In genomic region chr1:1059494-1060280, GRCh38 we compare ENCODE assay signal across 8 cellular contexts. TPM values are rescaled to one million over a fixed set of nuclear protein-coding genes. Genes with fewer than 3 reads are reported as not detected.
DNase-seq lines count a peak whose midpoint lies in the region; ATAC-seq lines count a peak whose summit lies in the region.

No MANE protein-coding gene starts in this region.

- peaks cover 12 to 13% of the 10 kb centered on the region in 2 donors for H3K4me1 Mint-ChIP-seq in effector memory CD8-positive, alpha-beta T cell (ENCODE audit: low read depth in 2 of 2)

- peaks cover 8% of the 10 kb centered on the region for H3K36me3 Mint-ChIP-seq in effector memory CD8-positive, alpha-beta T cell (ENCODE audit: insufficient read depth)

- H3K27ac Mint-ChIP-seq in effector memory CD8-positive, alpha-beta T cell: no peak overlapping the region

- DNase-seq in AG08396 (ENCODE audit: low spot score) (peak; percentile 98), NCI-H526 (lab: John Stamatoyannopoulos, UW) (peak; percentile 39 to 94), mesenteric fat pad (ENCODE audit: low spot score) (peak; percentile 94)
- peak; percentile 63 to 89 for DNase-seq in activated CD8-positive, alpha-beta memory T cell treated with anti-CD3 and anti-CD28 coated beads for 1 hour (ENCODE audit: extremely low read depth in 1 of 2, low read depth in 1 of 2)
- peak; percentile 85 to 93 (median 87) for DNase-seq in effector memory CD8-positive, alpha-beta T cell
- DNase-seq in stimulated activated CD8-positive, alpha-beta memory T cell treated with anti-CD3 and anti-CD28 coated beads, Interleukin-15, amount 100 ng/mL, for 24 hours (ENCODE audit: low read depth): peak; percentile 97

- H3K27me3 Mint-ChIP-seq in effector memory CD8-positive, alpha-beta T cell: peaks cover 12 to 60% of the 10 kb centered on the region in 2 donors

- H3K4me3 Mint-ChIP-seq in effector memory CD8-positive, alpha-beta T cell: peak overlapping the region in 1 of 2 donors; percentile 34

- ATAC-seq in GM18861 (IDR thresholded peaks at IDR 0.05; ENCODE audit: unreplicated experiment) (peak; percentile 51), HG03108 (IDR thresholded peaks at IDR 0.05; ENCODE audit: unreplicated experiment) (peak; percentile 53)
- ATAC-seq in effector memory CD8-positive, alpha-beta T cell (replicated peaks): peak; percentile 67

- H3K9me3 Mint-ChIP-seq in effector memory CD8-positive, alpha-beta T cell: no peaks in the 10 kb centered on the region

RNA-seq across cellular contexts. Expression of gene RNF223, which starts 14.4 kb away (rescaled TPM):
- not detected for total RNA-seq in mesenteric fat pad

RNA-seq across cellular contexts. Expression of gene AGRN, which starts 39.8 kb away (rescaled TPM):
- total RNA-seq in mesenteric fat pad: 17.6 TPM

RNA-seq across cellular contexts. Expression of gene ISG15, which starts 46.4 kb away (rescaled TPM):
- total RNA-seq in mesenteric fat pad: 47.0 TPM

RNA-seq across cellular contexts. Expression of gene C1orf159, which starts 56.2 kb away (rescaled TPM):
- total RNA-seq in mesenteric fat pad: 9.0 TPM

RNA-seq across cellular contexts. Expression of gene HES4, which starts 59.8 kb away (rescaled TPM):
- total RNA-seq in mesenteric fat pad: 25.5 TPM

Comparison
In these comparisons a context has a peak if more than half of its experiments do, and no peak if none do; other contexts are left out.
1. Peak in every context shown above with its lines: DNase-seq and ATAC-seq.